14 cellular contexts compared by ENCODE assay signal in genomic region chrX:39195156-39195555, GRCh38.
DNase-seq lines count a peak whose midpoint lies in the region; FAIRE-seq and TF ChIP-seq lines count a peak whose summit lies in the region.
"Had no signal": no experiment of that assay in that cellular context is flagged by ENCODE, and none has a peak within 500 bp of the region (broad histone marks: within the 10 kb centered on the region; RNA-seq: fewer than 3 reads in every experiment).

No MANE protein-coding gene starts in this region.

- TF ChIP-seq CTCF in hepatocyte (IDR thresholded peaks at IDR 0.05; ENCODE audit: poor library complexity) = no peak
- TF ChIP-seq CTCF in spleen (IDR thresholded peaks at IDR 0.05 in 8 of 11, conservative IDR thresholded peaks at IDR 0.05 in 3 of 11) = no peak
- TF ChIP-seq CTCF in PC-9 (conservative IDR thresholded peaks at IDR 0.05) = no peak

- no peak overlapping the region for H3K27ac Mint-ChIP-seq in immature natural killer cell
- H3K27ac Mint-ChIP-seq: B cell had no signal

- peak overlapping the region; percentile 80 for H3K4me2 ChIP-seq in BLaER1
- peak overlapping the region; percentile 5 for H3K4me2 ChIP-seq in hepatocyte
- no peak overlapping the region for H3K4me2 ChIP-seq in PC-9

- H3K27me3 Mint-ChIP-seq in immature natural killer cell (ENCODE audit: low read depth in 3 of 3) = peaks cover 5 to 16% (median 15%) of the 10 kb centered on the region in 3 donors

- BruUV-seq in PC-9 (replicated peaks; lab: Mats Ljungman, UMichigan) = no TSS peak

- H4K20me1 ChIP-seq in BLaER1 = no peaks in the 10 kb centered on the region
- H4K20me1 ChIP-seq in hepatocyte (ENCODE audit: insufficient read depth, poor library complexity, severe bottlenecking) = no peaks in the 10 kb centered on the region
- no peaks in the 10 kb centered on the region for H4K20me1 ChIP-seq in PC-9 (ENCODE audit: insufficient read depth)

- H3K9me3 ChIP-seq in BLaER1 (no peaks in the 10 kb centered on the region), hepatocyte (ENCODE audit: low read depth) (no peaks in the 10 kb centered on the region), spleen (no peaks in the 10 kb centered on the region), PC-9 (ENCODE audit: insufficient read depth, low read depth) (no peaks in the 10 kb centered on the region)

- peak; percentile 67 for FAIRE-seq in GM12891 (lab: Jason Lieb, UNC)
- FAIRE-seq: endometrium, RCC 7860 had no signal

- intact Hi-C loops in spleen (cut with DNase I; ENCODE audit: low total_unique reads) (no loop called here), PC-9 (cut with micrococcal nuclease; ENCODE audit: unreplicated experiment) (no loop called here)

- peaks cover 0 to 3% (median 0%) of the 10 kb centered on the region in 3 donors for H3K36me3 Mint-ChIP-seq in immature natural killer cell

- POLR2A ChIA-PET in PC-9 (lab: Charles Lee; ENCODE audit: unreplicated experiment) = no interaction called here

- CTCF ChIA-PET in PC-9 (lab: Charles Lee) = no interaction called here

- H3K79me2 ChIP-seq in hepatocyte = no peaks in the 10 kb centered on the region
- no peaks in the 10 kb centered on the region for H3K79me2 ChIP-seq in PC-9 (ENCODE audit: low read depth)

- H3K9me3 Mint-ChIP-seq in immature natural killer cell = no peaks in the 10 kb centered on the region
- H3K9me3 Mint-ChIP-seq: stimulated activated effector memory CD8-positive, alpha-beta T cell treated with anti-CD3 and anti-CD28 coated beads, Interleukin-12 subunit alpha, Interleukin-12 subunit beta, amount 100 ng/mL, for 72 hours had no signal

- TF ChIP-seq POLR2A in GM12891 (IDR thresholded peaks at IDR 0.05; ENCODE audit: low read depth, low read length) (no peak), spleen (IDR thresholded peaks at IDR 0.05) (no peak)

- 46% methylated on average over 7 of the region's 7 CpGs for WGBS in hepatocyte (ENCODE audit: low lambda C conversion rate, missing lambda C conversion rate)
- WGBS in spleen, 5 donors = 29 to 32% (median 30%) methylated on average over 4 to 7 of the region's 7 CpGs

- no peak overlapping the region for H3K4me3 ChIP-seq in BLaER1
- no peak overlapping the region for H3K4me3 ChIP-seq in hepatocyte
- no peak overlapping the region for H3K4me3 ChIP-seq in spleen
- no peak overlapping the region for H3K4me3 ChIP-seq in PC-9

- H3K4me1 ChIP-seq in BLaER1 (peaks cover 38% of the 10 kb centered on the region), hepatocyte (ENCODE audit: insufficient read depth) (no peaks in the 10 kb centered on the region), spleen (peaks cover 0 to 24% (median 5%) of the 10 kb centered on the region in 6 donors), PC-9 (replicated peaks; ENCODE audit: insufficient read depth) (no peaks in the 10 kb centered on the region)

- H3K27ac ChIP-seq in BLaER1 (no peak overlapping the region), hepatocyte (no peak overlapping the region), spleen (no peak overlapping the region), PC-9 (no peak overlapping the region)

- H3K4me3 Mint-ChIP-seq in immature natural killer cell = no peak overlapping the region
- H3K4me3 Mint-ChIP-seq: B cell had no signal

- peaks cover 13 to 16% of the 10 kb centered on the region in 2 donors for H3K4me1 Mint-ChIP-seq in immature natural killer cell

- H3K36me3 ChIP-seq in BLaER1 (no peaks in the 10 kb centered on the region), hepatocyte (replicated peaks; ENCODE audit: insufficient read depth, low read depth) (no peaks in the 10 kb centered on the region), spleen (no peaks in the 10 kb centered on the region), PC-9 (ENCODE audit: low read depth) (no peaks in the 10 kb centered on the region)

- H3F3A ChIP-seq in PC-9 (ENCODE audit: insufficient read depth, low read depth) = no peaks in the 10 kb centered on the region

- H2AFZ ChIP-seq in hepatocyte = no peak overlapping the region
- H2AFZ ChIP-seq in PC-9 = no peak overlapping the region

- no peak overlapping the region for H3K9ac ChIP-seq in BLaER1

- H3K9me2 ChIP-seq in hepatocyte (replicated peaks; ENCODE audit: insufficient read depth) = no peaks in the 10 kb centered on the region
- H3K9me2 ChIP-seq in PC-9 (ENCODE audit: insufficient read depth) = no peaks in the 10 kb centered on the region

- H3K27me3 ChIP-seq in BLaER1 (no peaks in the 10 kb centered on the region), hepatocyte (no peaks in the 10 kb centered on the region), spleen (replicated peaks in 1 of 7) (peaks cover 0 to 29% (median 0%) of the 10 kb centered on the region in 7 donors), PC-9 (ENCODE audit: insufficient read depth, low read depth) (no peaks in the 10 kb centered on the region)

- DNase-seq in GM12891 (ENCODE audit: insufficient read length, low spot score) = no peak
- peak; percentile 88 for DNase-seq in NCI-H2227 (lab: John Stamatoyannopoulos, UW; ENCODE audit: unreplicated experiment)
- no peak for DNase-seq in hepatocyte (ENCODE audit: low spot score)
- no peak for DNase-seq in spleen
- DNase-seq in immature natural killer cell = no peak
- no peak for DNase-seq in activated T-cell treated with anti-CD3 and anti-CD28 coated beads for 4 hours
- no peak for DNase-seq in PC-9
- DNase-seq: NCI-H1694 treated with DMSO at 0.1 percent for 48 hours; stimulated activated CD4-positive, alpha-beta T cell treated with anti-CD3 and anti-CD28 coated beads, Interleukin-2, amount 100 ng/mL, for 24 hours had no signal

TF ChIP-seq in GM12891, 5 proteins besides CTCF, POLR2A, EP300 and RAD21:
- TF ChIP-seq SPI1 (IDR thresholded peaks at IDR 0.05; ENCODE audit: low read depth, low read length) (no peak), POU2F2 (IDR thresholded peaks at IDR 0.05; ENCODE audit: low read depth, low read length) (no peak), POLR2AphosphoS5 (IDR thresholded peaks at IDR 0.05; ENCODE audit: low read depth, low read length) (no peak), PAX5 (IDR thresholded peaks at IDR 0.05; ENCODE audit: insufficient read depth, low read length, severe bottlenecking) (no peak), TAF1 (IDR thresholded peaks at IDR 0.05; ENCODE audit: low read depth, low read length) (no peak)
